12 cellular contexts compared by ENCODE assay signal in the genomic region with DNA sequence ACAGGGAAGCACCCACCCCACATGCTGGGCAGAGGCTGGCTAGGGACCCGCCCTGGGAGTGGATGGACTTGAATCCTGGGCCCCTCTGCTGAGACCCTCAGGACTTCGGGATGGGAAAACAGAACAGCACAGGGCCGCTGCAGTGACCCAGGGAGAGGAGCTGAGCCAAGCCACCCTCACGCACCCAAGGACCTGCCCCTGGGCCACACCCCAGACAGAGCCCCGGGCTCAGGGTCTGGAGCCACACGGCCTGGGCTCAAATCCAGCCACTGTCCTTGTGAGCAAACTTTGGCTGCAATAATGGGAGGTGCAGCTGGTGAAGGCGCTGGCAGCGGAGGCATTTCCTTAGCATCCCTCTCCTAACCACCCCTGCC.
DNase-seq lines count a peak whose midpoint lies in the region; ATAC-seq lines count a peak whose summit lies in the region.
"Had no signal": no experiment of that assay in that cellular context is flagged by ENCODE, and none has a peak within 500 bp of the region (broad histone marks: within the 10 kb centered on the region; RNA-seq: fewer than 3 reads in every experiment).

No MANE protein-coding gene starts in this region.

- intact Hi-C loops in Right ventricle myocardium inferior (cut with DNase I) (loop anchor here (5.0 kb wide), 3 partner anchors 198 to 1413 kb away; no protein-coding TSS in a partner anchor), cardiac septum (cut with DNase I) (loop anchor here (1.0 to 2.0 kb wide), 4 partner anchors 834 to 957 kb away; no protein-coding TSS in a partner anchor), aorta (cut with DNase I) (loop anchor here (1.0 to 10.0 kb wide), 6 partner anchors 833 to 1415 kb away; a partner anchor contains a TSS)

- H3K4me1 Mint-ChIP-seq in activated T-cell treated with anti-CD3 and anti-CD28 coated beads, Interleukin-2, amount 50 U/mL, for 24 hours (ENCODE audit: low read depth) = peaks cover 7% of the 10 kb centered on the region

- no peak overlapping the region for H4K8ac ChIP-seq in mesenchymal stem cell (ENCODE audit: low read length)

- no peak overlapping the region for H3K9ac ChIP-seq in mesenchymal stem cell (ENCODE audit: low read length)
- H3K9ac ChIP-seq: GM23248 had no signal

- H3K27me3 ChIP-seq in mesenchymal stem cell (ENCODE audit: control insufficient read depth in 1 of 2, insufficient read depth in 1 of 2, low read length in 2 of 2) (peaks cover 4 to 50% of the 10 kb centered on the region in 2 experiments), aorta (ENCODE audit: control insufficient read depth in 1 of 2, insufficient read depth in 2 of 2, low read length in 1 of 2) (no peaks in the 10 kb centered on the region)

- H3K36me3 ChIP-seq in mesenchymal stem cell (ENCODE audit: control insufficient read depth in 1 of 2, insufficient read depth in 2 of 2, low read depth in 1 of 2, low read length in 2 of 2) (peaks cover 0 to 9% of the 10 kb centered on the region in 2 experiments), aorta (ENCODE audit: control insufficient read depth in 1 of 2, insufficient read depth in 2 of 2, low read length in 1 of 2) (no peaks in the 10 kb centered on the region)

- H3K27me3 Mint-ChIP-seq in activated T-cell treated with anti-CD3 and anti-CD28 coated beads, Interleukin-2, amount 50 U/mL, for 24 hours = no peaks in the 10 kb centered on the region
- H3K27me3 Mint-ChIP-seq: IgD-negative memory B cell had no signal

- 87% methylated on average over 8 of the region's 8 CpGs for WGBS in mesenchymal stem cell
- 23 to 27% methylated on average over 8 of the region's 8 CpGs for WGBS in aorta, 2 donors

- H3K14ac ChIP-seq in mesenchymal stem cell (ENCODE audit: low read length in 2 of 2) = no peak overlapping the region

- H2AFZ ChIP-seq in mesenchymal stem cell (ENCODE audit: low read depth, low read length) = no peak overlapping the region

- no peak overlapping the region for H2BK5ac ChIP-seq in mesenchymal stem cell (ENCODE audit: low read depth, low read length, poor library complexity, severe bottlenecking)

- no peak overlapping the region for H3K4me2 ChIP-seq in mesenchymal stem cell (ENCODE audit: low read length, poor library complexity, severe bottlenecking)

- H3K4me1 ChIP-seq in mesenchymal stem cell (ENCODE audit: control insufficient read depth, insufficient read depth, low read depth, low read length) = peaks cover 21% of the 10 kb centered on the region
- H3K4me1 ChIP-seq in aorta (ENCODE audit: control insufficient read depth in 1 of 2, insufficient read depth in 2 of 2, low read length in 2 of 2) = no peaks in the 10 kb centered on the region

- H3K79me1 ChIP-seq in mesenchymal stem cell (replicated peaks; ENCODE audit: low read length, poor library complexity, severe bottlenecking) = no peaks in the 10 kb centered on the region

- DNase-seq in Right ventricle myocardium inferior (ENCODE audit: missing footprints) (no peak), cardiac septum (ENCODE audit: low spot score) (no peak), mesenchymal stem cell (no peak), aorta (no peak)
- DNase-seq in activated T-cell treated with anti-CD3 and anti-CD28 coated beads, Interleukin-2, amount 50 U/mL, for 24 hours = no peak

- H3K9me3 Mint-ChIP-seq in activated T-cell treated with anti-CD3 and anti-CD28 coated beads, Interleukin-2, amount 50 U/mL, for 24 hours = no peaks in the 10 kb centered on the region
- H3K9me3 Mint-ChIP-seq: IgD-negative memory B cell, neural crest cell had no signal

- H3K23ac ChIP-seq in mesenchymal stem cell (ENCODE audit: low read length in 2 of 2) = no peak overlapping the region

- peaks cover 14% of the 10 kb centered on the region for H3K36me3 Mint-ChIP-seq in activated T-cell treated with anti-CD3 and anti-CD28 coated beads, Interleukin-2, amount 50 U/mL, for 24 hours (ENCODE audit: low read depth)
- H3K36me3 Mint-ChIP-seq: IgD-negative memory B cell had no signal

- no peak overlapping the region for H2BK120ac ChIP-seq in mesenchymal stem cell (ENCODE audit: low read depth, low read length)

- H2BK15ac ChIP-seq in mesenchymal stem cell (ENCODE audit: low read depth, poor library complexity, severe bottlenecking) = no peak overlapping the region

- no peak overlapping the region for H4K91ac ChIP-seq in mesenchymal stem cell (ENCODE audit: low read length)

- H3K9me3 ChIP-seq in mesenchymal stem cell (ENCODE audit: control insufficient read depth, low read length) (no peaks in the 10 kb centered on the region), aorta (ENCODE audit: control insufficient read depth, low read length) (no peaks in the 10 kb centered on the region)

- H2BK12ac ChIP-seq in mesenchymal stem cell (ENCODE audit: low read length in 2 of 2) = no peak overlapping the region

- H3K4me3 ChIP-seq in mesenchymal stem cell (ENCODE audit: insufficient read depth in 1 of 2, low read depth in 1 of 2, low read length in 2 of 2) (no peak overlapping the region), aorta (ENCODE audit: low read length in 2 of 2) (no peak overlapping the region)

- H2AK5ac ChIP-seq in mesenchymal stem cell (ENCODE audit: low read length, severe bottlenecking) = peak overlapping the region; percentile 10

- ATAC-seq in Right ventricle myocardium inferior (peak; percentile 21), esophagus mucosa (peak; percentile 6), aorta (ENCODE audit: low FRiP score) (peak; percentile 26), HG03432 (IDR thresholded peaks at IDR 0.05; ENCODE audit: unreplicated experiment) (no peak), GM19467 (IDR thresholded peaks at IDR 0.05; ENCODE audit: unreplicated experiment) (no peak)

- no peak overlapping the region for H3K27ac Mint-ChIP-seq in activated T-cell treated with anti-CD3 and anti-CD28 coated beads, Interleukin-2, amount 50 U/mL, for 24 hours

- H3K27ac ChIP-seq in mesenchymal stem cell (ENCODE audit: low read length, poor library complexity, severe bottlenecking) (no peak overlapping the region), aorta (ENCODE audit: low read depth in 1 of 2, low read length in 2 of 2) (no peak overlapping the region)
- H3K27ac ChIP-seq: C4-2B, GM23248 had no signal

- no peak overlapping the region for H3K18ac ChIP-seq in mesenchymal stem cell (ENCODE audit: low read depth in 1 of 2, low read length in 2 of 2)

- H3K4ac ChIP-seq in mesenchymal stem cell (ENCODE audit: low read depth in 1 of 2, low read length in 2 of 2) = no peak overlapping the region

- no peak overlapping the region for H3K4me3 Mint-ChIP-seq in activated T-cell treated with anti-CD3 and anti-CD28 coated beads, Interleukin-2, amount 50 U/mL, for 24 hours

Comparison
In these comparisons a context has a peak if more than half of its experiments do, and no peak if none do; other contexts are left out.
1. ATAC-seq: peak in Right ventricle myocardium inferior (single experiment), esophagus mucosa (single experiment) and aorta (single experiment); none in HG03432 (single experiment) and GM19467 (single experiment).